8 cellular contexts compared by ENCODE assay signal in the genomic region with DNA sequence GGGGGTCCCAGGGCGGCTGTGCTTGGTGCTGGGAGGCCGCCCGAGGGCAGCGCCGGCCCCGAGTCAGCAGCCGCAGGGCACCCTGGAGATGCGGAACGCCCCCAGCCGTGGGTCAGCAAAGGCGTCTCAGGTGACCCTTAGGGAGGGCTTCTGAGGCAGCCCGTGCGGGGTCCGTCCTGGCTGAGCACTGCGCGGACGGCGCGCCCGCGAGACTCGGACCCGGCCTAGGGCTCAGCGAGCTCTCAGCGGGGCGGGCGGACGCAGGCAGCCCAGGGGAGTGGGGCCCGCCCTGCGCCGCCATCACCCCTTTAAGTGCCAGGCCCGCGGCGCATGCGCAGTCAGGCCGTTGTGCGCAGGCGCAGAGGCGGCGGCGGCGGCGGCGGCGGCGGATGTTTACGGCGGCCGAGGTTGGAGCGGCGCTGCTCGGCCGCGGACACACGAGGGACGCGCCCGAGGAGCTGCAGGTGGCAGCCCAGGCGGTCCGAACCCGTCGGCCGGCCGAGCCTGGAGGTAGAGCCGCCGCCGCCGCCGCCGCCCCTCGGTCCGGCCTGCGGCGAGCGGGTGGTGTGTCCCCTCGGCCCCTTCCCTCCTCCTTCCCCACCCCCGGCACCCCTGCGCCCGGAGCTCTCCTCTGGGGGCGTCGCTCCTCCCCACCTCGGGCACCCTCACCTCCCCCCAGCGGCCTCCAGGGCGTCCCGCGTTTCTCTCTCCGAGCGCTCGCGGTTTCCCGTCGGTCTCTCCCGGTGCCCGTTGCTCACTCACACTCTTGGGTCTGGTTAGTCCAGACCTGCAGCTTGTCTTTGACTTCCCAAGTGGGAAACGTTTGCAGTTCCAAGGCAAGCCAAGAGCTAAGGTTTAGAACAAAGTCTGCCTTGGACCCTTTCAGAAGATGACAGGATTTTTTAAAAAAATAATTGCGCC. TPM values are rescaled to one million over a fixed set of nuclear protein-coding genes. Genes with fewer than 3 reads are reported as not detected.
DNase-seq lines count a peak whose midpoint lies in the region; ATAC-seq and TF ChIP-seq lines count a peak whose summit lies in the region.

A gene (plus strand): TSS at position 388 of the 921 bp plus-strand sequence. CDS start 4,218 bp downstream, outside the sequence.

- peak; percentile 56 to 66 for TF ChIP-seq POLR2A in gastroesophageal sphincter (IDR thresholded peaks at IDR 0.05)

- H3T11ph ChIP-seq in H9 (ENCODE audit: low read length), result no peak within 1 kb of the TSS

- peak within 1 kb of the TSS; percentile 78 for H3K9ac ChIP-seq in H9 (ENCODE audit: extremely low read depth, insufficient read length, low read length)

- H3K27ac Mint-ChIP-seq in H9, result peak within 1 kb of the TSS in 2 of 3 experiments; percentile 62 to 91; a peak in 5 of 7 replicates

- H3K27me3 ChIP-seq in H9 (ENCODE audit: insufficient read depth, low read length) (no peaks in the 10 kb centered on the region; the same call in 1 of the 2 replicates), MG63 (peaks cover 7% of the 10 kb centered on the region), gastroesophageal sphincter (peaks cover 9% of the 10 kb centered on the region), neutrophil (peaks cover 21% of the 10 kb centered on the region)

- H3K9me3 ChIP-seq in H9 (ENCODE audit: control insufficient read depth, low read depth, low read length), result no peaks in the 10 kb centered on the region
- no peaks in the 10 kb centered on the region for H3K9me3 ChIP-seq in MG63
- no peaks in the 10 kb centered on the region for H3K9me3 ChIP-seq in gastroesophageal sphincter
- H3K9me3 ChIP-seq in neutrophil, result no peaks in the 10 kb centered on the region

- peaks cover 5% of the 10 kb centered on the region; the same call in 1 of the 2 replicates for H3K79me2 ChIP-seq in H9 (ENCODE audit: insufficient read depth, low read length)

- H3K56ac ChIP-seq in H9 (ENCODE audit: insufficient read length, low read depth, low read length), result no peak within 1 kb of the TSS

- H3K4me3 Mint-ChIP-seq in H9, result peak within 1 kb of the TSS; percentile 89 to 96

- H3K36me3 Mint-ChIP-seq in H9 (ENCODE audit: insufficient read depth in 1 of 3, low read depth in 3 of 3), result peaks cover 0 to 11% (median 0%) of the 10 kb centered on the region in 3 experiments; a peak in 3 of 7 replicates

- H2BK5ac ChIP-seq in H9 (ENCODE audit: insufficient read length, low read length), result no peak within 1 kb of the TSS

- no peak within 1 kb of the TSS for H2AFZ ChIP-seq in H9 (ENCODE audit: low read length)

- H2BK20ac ChIP-seq in H9 (ENCODE audit: low read depth, low read length, poor library complexity, severe bottlenecking), result no peak within 1 kb of the TSS

- H3K27me3 Mint-ChIP-seq in H9 (ENCODE audit: low read depth), result peaks cover 20% of the 10 kb centered on the region

- H4K5ac ChIP-seq in H9 (ENCODE audit: insufficient read length, low read depth, low read length), result no peak within 1 kb of the TSS

- H3K4me3 ChIP-seq in MG63, result peak within 1 kb of the TSS; percentile 97
- peak within 1 kb of the TSS; percentile 69 to 96 for H3K4me3 ChIP-seq in gastroesophageal sphincter
- peak within 1 kb of the TSS; percentile 75 to 97 for H3K4me3 ChIP-seq in neutrophil (ENCODE audit: low read depth in 1 of 2, low read length in 1 of 2)

- H2BK15ac ChIP-seq in H9 (ENCODE audit: low read depth, low read length), result no peak within 1 kb of the TSS

- H2BK12ac ChIP-seq in H9 (ENCODE audit: insufficient read length, low read depth, low read length), result no peak within 1 kb of the TSS

- TF ChIP-seq EP300 in gastroesophageal sphincter (IDR thresholded peaks at IDR 0.05), result no peak

- peak within 1 kb of the TSS; percentile 63 for H3K18ac ChIP-seq in H9 (ENCODE audit: insufficient read length, low read depth, low read length)

- peak; percentile 89 for DNase-seq in ELR (ENCODE audit: low read depth)
- peak; percentile 86 for DNase-seq in H9
- DNase-seq in MG63, result peak; percentile 84
- peak; percentile 85 for DNase-seq in SK-MEL-5 (ENCODE audit: low read depth, low spot score)
- peak; percentile 81 for DNase-seq in activated naive CD4-positive, alpha-beta T cell treated with Interleukin-2 at 50 U/mL for 16 hours
- DNase-seq in substantia nigra (lab: John Stamatoyannopoulos, UW), result peak in 46 of 49 donors; percentile 25 to 85 (median 66)

- H2AK5ac ChIP-seq in H9 (ENCODE audit: insufficient read length, low read length), result no peak within 1 kb of the TSS

- H3K4me1 ChIP-seq in H9 (ENCODE audit: insufficient read depth, low read length) (no peaks in the 10 kb centered on the region), gastroesophageal sphincter (peaks cover 4 to 47% (median 14%) of the 10 kb centered on the region in 3 donors), neutrophil (ENCODE audit: control insufficient read depth in 1 of 2, insufficient read depth in 1 of 2, low read depth in 1 of 2, low read length in 1 of 2) (peaks cover 14 to 21% of the 10 kb centered on the region in 2 experiments)

- no peak within 1 kb of the TSS for H3K23ac ChIP-seq in H9 (ENCODE audit: insufficient read length, low read depth, low read length)

- H3K14ac ChIP-seq in H9 (ENCODE audit: insufficient read depth, low read length), result peak within 1 kb of the TSS; percentile 33; the same call in 1 of the 2 replicates

- no peak within 1 kb of the TSS for H4K91ac ChIP-seq in H9 (ENCODE audit: insufficient read length, low read depth, low read length)

- peaks cover 3% of the 10 kb centered on the region for H3K79me1 ChIP-seq in H9 (ENCODE audit: insufficient read depth, low read depth, low read length, poor library complexity, severe bottlenecking)

- TF ChIP-seq CTCF in H9 (conservative IDR thresholded peaks at IDR 0.05) (no peak), gastroesophageal sphincter (IDR thresholded peaks at IDR 0.05) (peak in 1 of 4 experiments; percentile 15), neutrophil (IDR thresholded peaks at IDR 0.05) (peak; percentile 26)

- no peak within 1 kb of the TSS for H3K27ac ChIP-seq in H9 (ENCODE audit: insufficient read length, low read depth, low read length)
- peak within 1 kb of the TSS; percentile 87 to 90 (median 89) for H3K27ac ChIP-seq in gastroesophageal sphincter
- peak within 1 kb of the TSS; percentile 84 for H3K27ac ChIP-seq in neutrophil
- H3K27ac ChIP-seq in substantia nigra (ENCODE audit: low read depth, low read length, poor library complexity, severe bottlenecking), result peak within 1 kb of the TSS; percentile 91

- in situ Hi-C loops in SK-MEL-5 (cut with HindIII; ENCODE audit: low pct_unique_long_range_greater_than_20kb, low sequenced_read_pairs), result no loop called here

- no peaks in the 10 kb centered on the region for H4K20me1 ChIP-seq in H9 (ENCODE audit: control insufficient read depth, insufficient read depth, insufficient read length)

- H3K23me2 ChIP-seq in H9 (ENCODE audit: insufficient read length, low read depth, low read length, poor library complexity, severe bottlenecking), result peaks cover 12% of the 10 kb centered on the region

- peak; percentile 95 for ATAC-seq in gastroesophageal sphincter

- H3K9me3 Mint-ChIP-seq in H9, result no peaks in the 10 kb centered on the region

- peaks cover 32 to 35% of the 10 kb centered on the region in 2 experiments for H3K4me1 Mint-ChIP-seq in H9

- H3K4ac ChIP-seq in H9 (ENCODE audit: low read depth, low read length), result no peak within 1 kb of the TSS

- H2BK120ac ChIP-seq in H9 (ENCODE audit: low read depth, low read length, poor library complexity, severe bottlenecking), result no peak within 1 kb of the TSS

- H3K36me3 ChIP-seq in MG63 (no peaks in the 10 kb centered on the region), gastroesophageal sphincter (no peaks in the 10 kb centered on the region), neutrophil (peaks cover under 1% of the 10 kb centered on the region)

- WGBS in H9 (ENCODE audit: extremely low coverage, insufficient read length, low lambda C conversion rate), result no CpG with 5 or more reads among the region's 96 CpGs
- WGBS in gastroesophageal sphincter (ENCODE audit: low coverage in 1 of 2), 2 donors, result 0% methylated on average over 1 of the region's 96 CpGs; no CpG with 5 or more reads in 1 of the 2 donors

- peak within 1 kb of the TSS; percentile 86 for H3K4me2 ChIP-seq in H9 (ENCODE audit: insufficient read depth, insufficient read length, low read length)

- no peak within 1 kb of the TSS for H4K8ac ChIP-seq in H9 (replicated peaks; ENCODE audit: insufficient read length, low read depth, low read length)

RNA-seq across cellular contexts. Expression of the gene that starts here (rescaled TPM):
- 52.0 and 52.7 TPM in 2 replicates for total RNA-seq in H9 (2021)
- total RNA-seq in MG63 (2014; rRNA removed; shearing (Covaris generic); ENCODE audit: low replicate concordance), result 42.4 and 79.3 TPM in 2 replicates
- 41.1 and 44.0 TPM in 2 replicates for total RNA-seq in SK-MEL-5 (2014; rRNA removed; shearing (Covaris generic))
- 52.5 and 73.5 TPM in 2 replicates for polyA plus RNA-seq in SK-MEL-5 (2015; cell fraction: cytosol; rRNA removed)
- 412 and 495 TPM in 2 replicates for polyA plus RNA-seq in SK-MEL-5 (2015; cell fraction: nucleus; rRNA removed)
- total RNA-seq in gastroesophageal sphincter, result 10 to 100 TPM; 46.0 to 70.0 (median 48.1) TPM
